Comparison of ENCODE assay signal across 29 cellular contexts in genomic region chr6:150369408-150369807, GRCh38. TPM values are rescaled to one million over a fixed set of nuclear protein-coding genes. Genes with fewer than 3 reads are reported as not detected.
"Had no signal": no experiment of that assay in that cellular context is flagged by ENCODE, and none has a peak within 500 bp of the region (broad histone marks: within the 10 kb centered on the region; RNA-seq: fewer than 3 reads in every experiment).

No MANE protein-coding gene starts in this region.

- H3K36me3 Mint-ChIP-seq: activated CD8-positive, alpha-beta memory T cell treated with anti-CD3 and anti-CD28 coated beads, Interleukin-2, amount 10 ng/mL, durations not matched to agents 7 days and 5 days; activated naive CD8-positive, alpha-beta T cell; T-cell had no signal

- H3K9me3 ChIP-seq: MG63 had no signal

- H3K4me3 Mint-ChIP-seq: activated B cell treated with CpG ODN at 0.5 μM for 24 hours; activated CD4-positive, alpha-beta T cell treated with anti-CD3 and anti-CD28 coated beads, Interleukin-2, amount 10 ng/mL, durations not matched to agents 24 days and 14 days; activated CD8-positive, alpha-beta memory T cell treated with anti-CD3 and anti-CD28 coated beads, Interleukin-2, amount 10 ng/mL, durations not matched to agents 7 days and 5 days; activated naive CD4-positive, alpha-beta T cell treated with anti-CD3 and anti-CD28 coated beads for 36 hours; activated naive CD8-positive, alpha-beta T cell; activated T-cell treated with anti-CD3 and anti-CD28 coated beads, Interleukin-2, amount 50 U/mL, for 4 hours; T-cell had no signal

- H3K27me3 Mint-ChIP-seq: activated naive CD8-positive, alpha-beta T cell had no signal

- H3K4me1 Mint-ChIP-seq: activated B cell treated with CpG ODN at 0.5 μM for 24 hours; activated CD4-positive, alpha-beta T cell treated with anti-CD3 and anti-CD28 coated beads, Interleukin-2, amount 10 ng/mL, durations not matched to agents 24 days and 14 days; activated CD8-positive, alpha-beta memory T cell treated with anti-CD3 and anti-CD28 coated beads, Interleukin-2, amount 10 ng/mL, durations not matched to agents 7 days and 5 days; T-cell had no signal

- H3K9me3 Mint-ChIP-seq: activated B cell treated with CpG ODN at 0.5 μM for 24 hours; activated CD4-positive, alpha-beta T cell treated with anti-CD3 and anti-CD28 coated beads, Interleukin-2, amount 10 ng/mL, durations not matched to agents 24 days and 14 days; activated naive CD4-positive, alpha-beta T cell treated with anti-CD3 and anti-CD28 coated beads for 36 hours; activated T-cell treated with anti-CD3 and anti-CD28 coated beads, Interleukin-2, amount 50 U/mL, for 4 hours; T-cell had no signal

- DNase-seq: activated B cell treated with CpG ODN at 0.5 μM for 24 hours; activated CD4-positive, alpha-beta T cell treated with anti-CD3 and anti-CD28 coated beads for 1 hour; activated CD4-positive, alpha-beta T cell treated with anti-CD3 and anti-CD28 coated beads, Interleukin-2, amount 10 ng/mL, durations not matched to agents 24 days and 14 days; activated CD4-positive, alpha-beta T cell treated with anti-CD3 and anti-CD28 coated beads, Interleukin-2, amount 50 U/mL, for 48 hours; activated CD8-positive, alpha-beta memory T cell treated with anti-CD3 and anti-CD28 coated beads, Interleukin-2, amount 10 ng/mL, durations not matched to agents 7 days and 5 days; activated gamma-delta T cell; activated naive CD4-positive, alpha-beta T cell treated with anti-CD3 and anti-CD28 coated beads for 36 hours; activated T-cell treated with anti-CD3 and anti-CD28 coated beads, Interleukin-2, amount 50 U/mL, for 4 hours; brain microvascular endothelial cell; MG63; MV-4-11; NCI-H1092 treated with DMSO at 0.1 percent for 48 hours; NCI-H1417 treated with DMSO at 0.1 percent for 48 hours; NCI-H1694; NCI-H2029; NCI-H2107; NCI-H2171 treated with DMSO at 0.1 percent for 48 hours; NCI-H226; NCI-H526 treated with DMSO at 0.1 percent for 48 hours; NCI-H82; RPMI8226; T-cell; T-helper 2 cell; T1000 had no signal

- H3K27me3 ChIP-seq: brain microvascular endothelial cell, MG63 had no signal

- H3K4me3 ChIP-seq: MG63, SK-N-MC had no signal

- ATAC-seq: activated CD8-positive, alpha-beta memory T cell treated with anti-CD3 and anti-CD28 coated beads, Interleukin-2, amount 10 ng/mL, durations not matched to agents 7 days and 5 days; activated T-cell treated with anti-CD3 and anti-CD28 coated beads, Interleukin-2, amount 50 U/mL, for 4 hours; Right ventricle myocardium inferior had no signal

- H3K36me3 ChIP-seq: brain microvascular endothelial cell, MG63 had no signal

- H3K27ac ChIP-seq: brain microvascular endothelial cell, SK-N-MC had no signal

- H3K27ac Mint-ChIP-seq: activated B cell treated with CpG ODN at 0.5 μM for 24 hours; activated CD4-positive, alpha-beta T cell treated with anti-CD3 and anti-CD28 coated beads, Interleukin-2, amount 10 ng/mL, durations not matched to agents 24 days and 14 days; activated CD8-positive, alpha-beta memory T cell treated with anti-CD3 and anti-CD28 coated beads, Interleukin-2, amount 10 ng/mL, durations not matched to agents 7 days and 5 days; activated naive CD4-positive, alpha-beta T cell treated with anti-CD3 and anti-CD28 coated beads for 36 hours; activated naive CD8-positive, alpha-beta T cell; T-cell had no signal

RNA-seq across cellular contexts. Expression of gene IYD, which starts 0.6 kb away (rescaled TPM):
- total RNA-seq: activated B cell treated with CpG ODN at 0.5 μM for 24 hours; activated CD4-positive, alpha-beta T cell treated with anti-CD3 and anti-CD28 coated beads, Interleukin-2, amount 10 ng/mL, durations not matched to agents 24 days and 14 days; activated CD8-positive, alpha-beta memory T cell treated with anti-CD3 and anti-CD28 coated beads, Interleukin-2, amount 10 ng/mL, durations not matched to agents 7 days and 5 days; activated naive CD4-positive, alpha-beta T cell treated with anti-CD3 and anti-CD28 coated beads for 36 hours; NCI-H460; OCI-LY7; Right ventricle myocardium inferior; T-cell had no signal
